In the genomic region with DNA sequence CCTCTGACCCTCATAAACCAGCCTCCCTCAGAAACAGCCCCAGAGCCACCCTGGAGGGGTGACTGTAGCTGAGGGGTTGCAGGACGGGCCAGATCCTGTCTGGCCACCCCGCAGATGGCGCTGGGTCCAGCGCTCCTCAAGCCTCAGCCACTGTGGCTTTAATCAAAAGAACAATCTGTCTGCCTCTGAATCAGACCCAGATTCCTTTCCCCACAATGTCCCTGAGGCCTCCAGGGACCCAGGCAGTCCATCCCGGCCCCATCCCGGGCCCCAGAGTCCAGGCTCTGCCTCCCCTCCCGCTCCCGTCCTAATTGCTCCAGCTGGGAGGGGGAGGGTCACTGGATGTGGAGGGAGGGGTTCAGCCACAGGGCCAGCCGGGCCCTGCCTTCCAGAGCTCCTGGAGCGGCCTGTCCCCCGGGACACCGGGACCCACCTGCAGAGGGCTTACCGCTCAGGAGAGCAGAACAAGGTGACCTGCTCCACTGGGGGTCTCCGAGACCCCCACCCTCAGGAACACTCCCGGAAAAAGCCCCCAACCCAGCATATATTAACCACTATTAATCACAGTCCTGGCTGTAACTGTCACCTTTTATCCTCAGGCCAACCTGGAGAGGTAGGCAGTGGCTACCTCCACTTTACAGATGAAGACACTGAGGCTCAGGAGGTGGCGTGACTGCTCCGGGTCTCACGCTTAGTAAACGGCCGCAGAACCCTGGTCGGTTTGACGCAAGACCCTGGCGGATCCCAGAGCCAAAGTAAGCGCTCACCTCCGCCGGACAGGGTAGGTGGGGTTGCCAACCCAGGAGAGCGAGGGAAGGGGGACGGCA, we compare ENCODE assay signal across 8 cellular contexts. TPM values are rescaled to one million over a fixed set of nuclear protein-coding genes. Genes with fewer than 3 reads are reported as not detected.
A peak's percentile ranks its signal among the peaks of the same experiment; 100 is the strongest.
DNase-seq lines count a peak whose midpoint lies in the region; ATAC-seq lines count a peak whose summit lies in the region.

No MANE protein-coding gene starts in this region.

- H3K9me3 Mint-ChIP-seq in activated naive CD8-positive, alpha-beta T cell treated with anti-CD3 and anti-CD28 coated beads, Interleukin-2, amount 10 ng/mL, durations not matched to agents 7 days and 5 days = no peaks in the 10 kb centered on the region

- H3K36me3 ChIP-seq in HUES6 (ENCODE audit: control insufficient read depth, insufficient read depth, low read length) = peaks cover 4% of the 10 kb centered on the region
- H3K36me3 ChIP-seq in skeletal muscle satellite cell (ENCODE audit: insufficient read depth, low read length) = no peaks in the 10 kb centered on the region

- H3K27ac ChIP-seq in HUES6 (ENCODE audit: low read depth, low read length) = no peak overlapping the region

- peaks cover 61% of the 10 kb centered on the region for H3K27me3 Mint-ChIP-seq in activated naive CD8-positive, alpha-beta T cell treated with anti-CD3 and anti-CD28 coated beads, Interleukin-2, amount 10 ng/mL, durations not matched to agents 7 days and 5 days

- no peak for ATAC-seq in activated naive CD8-positive, alpha-beta T cell treated with anti-CD3 and anti-CD28 coated beads, Interleukin-2, amount 10 ng/mL, durations not matched to agents 7 days and 5 days (ENCODE audit: low read depth)
- no peak for ATAC-seq in GM21515 (IDR thresholded peaks at IDR 0.05; ENCODE audit: unreplicated experiment)

- H3K4me3 Mint-ChIP-seq in activated naive CD8-positive, alpha-beta T cell treated with anti-CD3 and anti-CD28 coated beads, Interleukin-2, amount 10 ng/mL, durations not matched to agents 7 days and 5 days = peak overlapping the region; percentile 47

- H3K9ac ChIP-seq in HUES6 (ENCODE audit: low read length) = peak overlapping the region; percentile 54
- peak overlapping the region; percentile 14 for H3K9ac ChIP-seq in skeletal muscle satellite cell (ENCODE audit: low read depth, low read length)

- no peak for DNase-seq in activated naive CD8-positive, alpha-beta T cell treated with anti-CD3 and anti-CD28 coated beads, Interleukin-2, amount 10 ng/mL, durations not matched to agents 7 days and 5 days
- DNase-seq in NCI-H1105 (lab: John Stamatoyannopoulos, UW) (no peak), COLO829 (ENCODE audit: low spot score) (no peak), NCI-H1048 (lab: John Stamatoyannopoulos, UW) (no peak)

- H3K27me3 ChIP-seq in HUES6 (ENCODE audit: control insufficient read depth, insufficient read depth, low read length) = peaks cover 12% of the 10 kb centered on the region; the same call in 1 of the 2 replicates
- H3K27me3 ChIP-seq in skeletal muscle satellite cell (ENCODE audit: control insufficient read depth, insufficient read depth, low read length) = no peaks in the 10 kb centered on the region

- H3K4me3 ChIP-seq in HUES6 (ENCODE audit: low read depth, low read length) (peak overlapping the region; percentile 72), iPS-11a (ENCODE audit: low read depth, low read length) (peak overlapping the region; percentile 38), skeletal muscle satellite cell (ENCODE audit: low read length) (peak overlapping the region; percentile 35)

- no peaks in the 10 kb centered on the region for H3K36me3 Mint-ChIP-seq in activated naive CD8-positive, alpha-beta T cell treated with anti-CD3 and anti-CD28 coated beads, Interleukin-2, amount 10 ng/mL, durations not matched to agents 7 days and 5 days

- no peak overlapping the region for H3K27ac Mint-ChIP-seq in activated naive CD8-positive, alpha-beta T cell treated with anti-CD3 and anti-CD28 coated beads, Interleukin-2, amount 10 ng/mL, durations not matched to agents 7 days and 5 days

- H3K4me1 ChIP-seq in HUES6 (ENCODE audit: control insufficient read depth, insufficient read depth, low read length) = peaks cover 44% of the 10 kb centered on the region
- peaks cover 37% of the 10 kb centered on the region for H3K4me1 ChIP-seq in skeletal muscle satellite cell (ENCODE audit: control insufficient read depth, insufficient read depth, low read length)

- peak overlapping the region; percentile 68 for H3K4me2 ChIP-seq in skeletal muscle satellite cell (ENCODE audit: low read length)

- POLR2A ChIA-PET in activated naive CD8-positive, alpha-beta T cell treated with anti-CD3 and anti-CD28 coated beads, Interleukin-2, amount 10 ng/mL, durations not matched to agents 7 days and 5 days (lab: Charles Lee) = no interaction called here

- H3K9me3 ChIP-seq in HUES6 (ENCODE audit: control insufficient read depth, insufficient read depth, low read depth, low read length) = no peaks in the 10 kb centered on the region
- no peaks in the 10 kb centered on the region for H3K9me3 ChIP-seq in skeletal muscle satellite cell (replicated peaks; ENCODE audit: low read length)

- peaks cover 7% of the 10 kb centered on the region for H3K4me1 Mint-ChIP-seq in activated naive CD8-positive, alpha-beta T cell treated with anti-CD3 and anti-CD28 coated beads, Interleukin-2, amount 10 ng/mL, durations not matched to agents 7 days and 5 days

RNA-seq across cellular contexts. Expression of a gene that starts 0.8 kb away (rescaled TPM):
- under 1 TPM in 1 of 2 experiments, not detected in 1; 0.26 TPM for total RNA-seq in activated naive CD8-positive, alpha-beta T cell treated with anti-CD3 and anti-CD28 coated beads, Interleukin-2, amount 10 ng/mL, durations not matched to agents 7 days and 5 days
- total RNA-seq in skeletal muscle satellite cell (2012; rRNA removed) = 13.1 and 13.9 TPM in 2 replicates

RNA-seq across cellular contexts. Expression of a gene that starts 15.5 kb away (rescaled TPM):
- not detected for total RNA-seq in activated naive CD8-positive, alpha-beta T cell treated with anti-CD3 and anti-CD28 coated beads, Interleukin-2, amount 10 ng/mL, durations not matched to agents 7 days and 5 days
- total RNA-seq in skeletal muscle satellite cell (2012; rRNA removed) = not detected in 2 replicates

RNA-seq across cellular contexts. Expression of a gene that starts 21.7 kb away (rescaled TPM):
- total RNA-seq in activated naive CD8-positive, alpha-beta T cell treated with anti-CD3 and anti-CD28 coated beads, Interleukin-2, amount 10 ng/mL, durations not matched to agents 7 days and 5 days = 1 to 10 TPM; 1.6 to 2.7 TPM
- total RNA-seq in skeletal muscle satellite cell (2012; rRNA removed) = 0.44 and 1.5 TPM in 2 replicates

RNA-seq across cellular contexts. Expression of a gene that starts 49.7 kb away (rescaled TPM):
- total RNA-seq in activated naive CD8-positive, alpha-beta T cell treated with anti-CD3 and anti-CD28 coated beads, Interleukin-2, amount 10 ng/mL, durations not matched to agents 7 days and 5 days = 1 to 10 TPM; 1.8 to 1.9 TPM
- total RNA-seq in skeletal muscle satellite cell (2012; rRNA removed) = 1.0 and 1.1 TPM in 2 replicates
